ENCODE assay signal across 2 cellular contexts in the genomic region with DNA sequence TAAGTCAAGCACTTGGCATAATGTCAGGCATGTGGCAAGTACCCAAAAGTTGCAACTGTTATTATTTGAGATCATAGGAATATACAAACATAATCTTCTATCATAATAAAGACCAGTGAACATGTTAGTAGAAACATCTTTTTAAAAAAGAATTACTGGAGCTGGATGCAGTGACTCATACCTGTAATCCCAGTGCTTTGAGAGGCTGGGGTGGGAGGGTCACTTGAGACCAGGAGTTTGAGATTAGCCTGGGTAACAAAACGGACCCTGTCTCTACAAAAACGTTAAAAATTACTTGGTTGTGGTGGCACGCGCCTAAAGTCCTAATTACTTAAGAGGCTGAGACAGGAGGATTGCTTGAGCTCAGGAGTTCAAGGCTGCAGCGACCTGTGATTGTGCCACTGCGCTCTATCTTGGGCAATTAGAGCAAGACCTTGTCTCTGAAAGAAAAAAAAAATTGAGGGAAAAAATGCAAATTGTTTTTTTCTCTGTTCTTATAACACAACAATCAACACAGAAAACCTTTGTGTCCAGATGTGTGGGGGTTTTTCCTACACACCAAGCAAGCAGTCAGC.
TF ChIP-seq lines count a peak whose summit lies in the region.

No MANE protein-coding gene starts in this region.

TF ChIP-seq in HepG2, 621 proteins besides CTCF, POLR2A, EP300 and RAD21:
- TF ChIP-seq ZNF431 (CRISPR knock-in tag; IDR thresholded peaks at IDR 0.05; ENCODE audit: borderline replicate concordance, low read depth) (no peak), HNF4A (CRISPR knock-in tag; IDR thresholded peaks at IDR 0.05) (0 out of 2 replicates have a peak, but pooled peaks have one; percentile 11)

TF ChIP-seq in H1, 55 proteins besides CTCF, POLR2A, EP300 and RAD21:
- TF ChIP-seq CHD1 (IDR thresholded peaks at IDR 0.05; ENCODE audit: low read depth, low read length) (no peak), RBBP5 (IDR thresholded peaks at IDR 0.05; ENCODE audit: borderline replicate concordance, low read depth, low read length) (no peak), KDM5A (IDR thresholded peaks at IDR 0.05; ENCODE audit: low read length) (no peak)
- TF ChIP-seq, protein P1, sequence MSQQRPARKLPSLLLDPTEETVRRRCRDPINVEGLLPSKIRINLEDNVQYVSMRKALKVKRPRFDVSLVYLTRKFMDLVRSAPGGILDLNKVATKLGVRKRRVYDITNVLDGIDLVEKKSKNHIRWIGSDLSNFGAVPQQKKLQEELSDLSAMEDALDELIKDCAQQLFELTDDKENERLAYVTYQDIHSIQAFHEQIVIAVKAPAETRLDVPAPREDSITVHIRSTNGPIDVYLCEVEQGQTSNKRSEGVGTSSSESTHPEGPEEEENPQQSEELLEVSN (IDR thresholded peaks at IDR 0.05): no peak
